ENCODE assay signal across 8 cellular contexts in genomic region chr1:159006210-159006807, GRCh38. TPM values are rescaled to one million over a fixed set of nuclear protein-coding genes. Genes with fewer than 3 reads are reported as not detected.
DNase-seq lines count a peak whose midpoint lies in the region; TF ChIP-seq lines count a peak whose summit lies in the region.
"Not testable (repeated sequence)": the region's sequence is repeated elsewhere in the genome, so short reads cannot be mapped to it uniquely, and the experiment has no call there.

No MANE protein-coding gene starts in this region.

- H3K27me3 ChIP-seq in Peyer's patch; rectal smooth muscle tissue (ENCODE audit: control insufficient read depth, insufficient read depth, low read length); transverse colon: not testable (repeated sequence)
- peaks cover 30% of the 10 kb centered on the region for H3K27me3 ChIP-seq in iPS-18a (ENCODE audit: control insufficient read depth, insufficient read depth, low read length)

- peaks cover 48% of the 10 kb centered on the region for H3K4me1 Mint-ChIP-seq in activated T-helper 1 cell treated with anti-CD3 and anti-CD28 coated beads, Interleukin-12 subunit alpha, Interleukin-12 subunit beta, Interleukin-2, Interleukin-4 antibody, amounts not matched to agents 30 ng/mL and 10 ng/mL and 1 ng/mL, durations not matched to agents 14 hours and 24 hours and 36 hours (ENCODE audit: low read depth)
- H3K4me1 Mint-ChIP-seq in endothelial cell (ENCODE audit: unreplicated experiment) (peaks cover 67% of the 10 kb centered on the region), mesothelial cell of epicardium (peaks cover 47% of the 10 kb centered on the region)

- peaks cover 31% of the 10 kb centered on the region for H3K4me1 ChIP-seq in ES-I3 (ENCODE audit: insufficient read depth, low read length)
- peaks cover 0 to 23% (median 9%) of the 10 kb centered on the region in 4 donors for H3K4me1 ChIP-seq in Peyer's patch
- peaks cover 27% of the 10 kb centered on the region for H3K4me1 ChIP-seq in iPS-18a (ENCODE audit: control insufficient read depth, low read depth, low read length)
- not testable (repeated sequence) for H3K4me1 ChIP-seq in rectal smooth muscle tissue (ENCODE audit: control insufficient read depth, insufficient read depth, low read length)
- H3K4me1 ChIP-seq in transverse colon: peaks cover 0 to 29% (median 5%) of the 10 kb centered on the region in 4 donors

- peak overlapping the region; percentile 21 for H3K27ac Mint-ChIP-seq in activated T-helper 1 cell treated with anti-CD3 and anti-CD28 coated beads, Interleukin-12 subunit alpha, Interleukin-12 subunit beta, Interleukin-2, Interleukin-4 antibody, amounts not matched to agents 30 ng/mL and 10 ng/mL and 1 ng/mL, durations not matched to agents 14 hours and 24 hours and 36 hours
- H3K27ac Mint-ChIP-seq in endothelial cell (ENCODE audit: unreplicated experiment): peak overlapping the region; percentile 98
- peak overlapping the region; percentile 86 for H3K27ac Mint-ChIP-seq in mesothelial cell of epicardium

- not testable (repeated sequence) for H3K27me3 Mint-ChIP-seq in activated T-helper 1 cell treated with anti-CD3 and anti-CD28 coated beads, Interleukin-12 subunit alpha, Interleukin-12 subunit beta, Interleukin-2, Interleukin-4 antibody, amounts not matched to agents 30 ng/mL and 10 ng/mL and 1 ng/mL, durations not matched to agents 14 hours and 24 hours and 36 hours (ENCODE audit: insufficient read depth); endothelial cell (ENCODE audit: unreplicated experiment); mesothelial cell of epicardium (ENCODE audit: low read depth)

- not testable (repeated sequence) for H3K9me3 ChIP-seq in ES-I3 (ENCODE audit: control insufficient read depth, insufficient read depth, low read length); Peyer's patch; iPS-18a (ENCODE audit: control insufficient read depth, low read depth, low read length); transverse colon

- intact Hi-C loops in activated T-helper 1 cell treated with anti-CD3 and anti-CD28 coated beads, Interleukin-12 subunit alpha, Interleukin-12 subunit beta, Interleukin-2, Interleukin-4 antibody, amounts not matched to agents 30 ng/mL and 10 ng/mL and 1 ng/mL, durations not matched to agents 14 hours and 24 hours and 36 hours (cut with micrococcal nuclease); transverse colon (cut with DNase I; ENCODE audit: low total_unique reads): not testable (repeated sequence)

- TF ChIP-seq CTCF in Peyer's patch (IDR thresholded peaks at IDR 0.05); endothelial cell (IDR thresholded peaks at IDR 0.05; ENCODE audit: unreplicated experiment); mesothelial cell of epicardium (IDR thresholded peaks at IDR 0.05; ENCODE audit: unreplicated experiment); transverse colon (IDR thresholded peaks at IDR 0.05): not testable (repeated sequence)

- peaks cover 19% of the 10 kb centered on the region for H3K36me3 Mint-ChIP-seq in activated T-helper 1 cell treated with anti-CD3 and anti-CD28 coated beads, Interleukin-12 subunit alpha, Interleukin-12 subunit beta, Interleukin-2, Interleukin-4 antibody, amounts not matched to agents 30 ng/mL and 10 ng/mL and 1 ng/mL, durations not matched to agents 14 hours and 24 hours and 36 hours (ENCODE audit: low read depth)
- H3K36me3 Mint-ChIP-seq in endothelial cell (ENCODE audit: low read depth, unreplicated experiment); mesothelial cell of epicardium: not testable (repeated sequence)

- H3K9me3 Mint-ChIP-seq in activated T-helper 1 cell treated with anti-CD3 and anti-CD28 coated beads, Interleukin-12 subunit alpha, Interleukin-12 subunit beta, Interleukin-2, Interleukin-4 antibody, amounts not matched to agents 30 ng/mL and 10 ng/mL and 1 ng/mL, durations not matched to agents 14 hours and 24 hours and 36 hours; endothelial cell (ENCODE audit: unreplicated experiment); mesothelial cell of epicardium: not testable (repeated sequence)

- 53 to 62% methylated on average over 10 to 11 of the region's 11 CpGs for WGBS in transverse colon (ENCODE audit: low coverage in 1 of 2), 2 donors

- not testable (repeated sequence) for H3K36me3 ChIP-seq in ES-I3 (ENCODE audit: insufficient read depth, low read length); Peyer's patch; iPS-18a (ENCODE audit: control insufficient read depth, low read depth, low read length); rectal smooth muscle tissue (ENCODE audit: control insufficient read depth, insufficient read depth, low read length); transverse colon

- not testable (repeated sequence) for DNase-seq in Peyer's patch; activated T-helper 1 cell treated with anti-CD3 and anti-CD28 coated beads, Interleukin-12 subunit alpha, Interleukin-12 subunit beta, Interleukin-2, Interleukin-4 antibody, amounts not matched to agents 30 ng/mL and 10 ng/mL and 1 ng/mL, durations not matched to agents 14 hours and 24 hours and 36 hours (ENCODE audit: low spot score); endothelial cell (ENCODE audit: low spot score); mesothelial cell of epicardium (ENCODE audit: low spot score in 2 of 2, unreplicated experiment in 2 of 2); transverse colon

- H3K9ac ChIP-seq in ES-I3 (ENCODE audit: low read depth, low read length) (peak overlapping the region; percentile 41; the same call in 1 of the 2 replicates), iPS-18a (ENCODE audit: low read length) (peak overlapping the region; percentile 37)
- H3K9ac ChIP-seq in rectal smooth muscle tissue (ENCODE audit: low read length): not testable (repeated sequence)

- not testable (repeated sequence) for H3K4me3 ChIP-seq in Peyer's patch; rectal smooth muscle tissue (ENCODE audit: low read length); transverse colon
- H3K4me3 ChIP-seq in iPS-18a (ENCODE audit: low read length): peak overlapping the region; percentile 58

- H3K4me3 Mint-ChIP-seq in activated T-helper 1 cell treated with anti-CD3 and anti-CD28 coated beads, Interleukin-12 subunit alpha, Interleukin-12 subunit beta, Interleukin-2, Interleukin-4 antibody, amounts not matched to agents 30 ng/mL and 10 ng/mL and 1 ng/mL, durations not matched to agents 14 hours and 24 hours and 36 hours: not testable (repeated sequence)
- H3K4me3 Mint-ChIP-seq in endothelial cell (ENCODE audit: unreplicated experiment) (peak overlapping the region; percentile 95), mesothelial cell of epicardium (peak overlapping the region; percentile 37)

- not testable (repeated sequence) for TF ChIP-seq EP300 in transverse colon (IDR thresholded peaks at IDR 0.05; ENCODE audit: low read depth)

- in situ Hi-C loops in transverse colon (cut with MboI; ENCODE audit: low pct_ligation_motif_present in 1 of 4, low pct_unique_long_range_greater_than_20kb in 1 of 4, low sequenced_read_pairs in 3 of 4): not testable (repeated sequence)

- not testable (repeated sequence) for TF ChIP-seq POLR2A in Peyer's patch (IDR thresholded peaks at IDR 0.05); transverse colon (IDR thresholded peaks at IDR 0.05)

- H3K27ac ChIP-seq in Peyer's patch: peak overlapping the region in 3 of 4 donors; percentile 38 to 51 (median 49)
- not testable (repeated sequence) for H3K27ac ChIP-seq in iPS-18a (ENCODE audit: low read length)
- peak overlapping the region; percentile 14 for H3K27ac ChIP-seq in rectal smooth muscle tissue (ENCODE audit: low read depth, low read length)
- peak overlapping the region in 3 of 4 donors; percentile 16 to 45 (median 28) for H3K27ac ChIP-seq in transverse colon

RNA-seq across cellular contexts. Expression of gene IFI16, which starts 3.4 kb away (rescaled TPM):
- total RNA-seq in Peyer's patch (100 to 1,000 TPM in 1 of 4 donors, 10 to 100 TPM in 3; 10.5 to 106 (median 24.9) TPM), endothelial cell (ENCODE audit: unreplicated experiment) (258 TPM), mesothelial cell of epicardium (83.8 to 87.3 TPM (median 83.9 TPM) in 3 replicates), transverse colon (10 to 100 TPM; 11.1 to 36.5 (median 17.9) TPM)
- total RNA-seq in activated T-helper 1 cell treated with anti-CD3 and anti-CD28 coated beads, Interleukin-12 subunit alpha, Interleukin-12 subunit beta, Interleukin-2, Interleukin-4 antibody, amounts not matched to agents 30 ng/mL and 10 ng/mL and 1 ng/mL, durations not matched to agents 14 hours and 24 hours and 36 hours: 223 and 232 TPM in 2 replicates

Comparison
In these comparisons a context has a peak if more than half of its experiments do, and no peak if none do; other contexts are left out.
1. H3K27ac Mint-ChIP-seq: peak in every context shown above with its lines; median percentile 98 in endothelial cell; 86 in mesothelial cell of epicardium; 21 in activated T-helper 1 cell treated with anti-CD3 and anti-CD28 coated beads, Interleukin-12 subunit alpha, Interleukin-12 subunit beta, Interleukin-2, Interleukin-4 antibody, amounts not matched to agents 30 ng/mL and 10 ng/mL and 1 ng/mL, durations not matched to agents 14 hours and 24 hours and 36 hours.